In the genomic region with DNA sequence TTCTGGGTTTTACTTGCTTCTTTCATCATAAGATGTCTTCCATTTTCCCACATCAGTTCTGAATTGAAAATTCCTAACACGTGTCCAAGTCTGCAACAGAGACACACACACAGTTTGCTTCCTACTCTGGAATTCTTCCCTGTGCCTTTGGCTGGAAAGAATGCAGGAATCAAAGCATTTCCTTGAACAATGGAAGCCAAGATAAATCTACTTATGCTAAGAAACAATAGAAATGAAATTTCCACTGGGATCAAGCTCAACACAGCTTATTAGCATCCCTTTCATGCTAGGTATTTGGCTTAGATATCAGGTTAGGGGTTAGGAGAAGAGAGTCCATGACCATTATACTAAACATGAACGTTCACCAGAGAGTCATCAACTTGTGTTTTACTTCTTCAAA, we compare ENCODE assay signal across 30 cellular contexts.
"Had no signal": no experiment of that assay in that cellular context is flagged by ENCODE, and none has a peak within 500 bp of the region (broad histone marks: within the 10 kb centered on the region; RNA-seq: fewer than 3 reads in every experiment).

No MANE protein-coding gene starts in this region.

- H3K27me3 ChIP-seq: esophagus squamous epithelium, right lobe of liver had no signal

- H3K27ac ChIP-seq: adrenal gland, epithelial cell of prostate, esophagus squamous epithelium, right lobe of liver, skin epidermis, thoracic aorta had no signal

- ATAC-seq: left cardiac atrium; left ventricle myocardium superior; naive thymus-derived CD8-positive, alpha-beta T cell; right lobe of liver; stimulated activated effector memory CD8-positive, alpha-beta T cell treated with anti-CD3 and anti-CD28 coated beads, Interleukin-12 subunit alpha, Interleukin-12 subunit beta, amount 100 ng/mL, for 72 hours had no signal

- H3K4me1 ChIP-seq: adrenal gland, esophagus squamous epithelium, right lobe of liver had no signal

- H3K4me3 ChIP-seq: adrenal gland, esophagus squamous epithelium, right lobe of liver, skin epidermis, thoracic aorta had no signal

- H3K9me3 ChIP-seq: adrenal gland, esophagus squamous epithelium, right lobe of liver, thoracic aorta had no signal

- H3K36me3 ChIP-seq: adrenal gland, esophagus squamous epithelium, right lobe of liver, thoracic aorta had no signal

- DNase-seq: activated CD4-positive, alpha-beta memory T cell treated with anti-CD3 and anti-CD28 coated beads for 36 hours; activated CD4-positive, alpha-beta T cell treated with anti-CD3 and anti-CD28 coated beads, Interleukin-2, amount 10 ng/mL, durations not matched to agents 24 days and 14 days; activated CD4-positive, CD25-positive, alpha-beta regulatory T cell treated with anti-CD3 and anti-CD28 coated beads, Interleukin-2, amount 50 U/mL, for 72 hours; activated CD8-positive, alpha-beta memory T cell treated with anti-CD3 and anti-CD28 coated beads, Interleukin-2, amount 50 U/mL, for 4 hours; activated effector memory CD4-positive, alpha-beta T cell treated with anti-CD3 and anti-CD28 coated beads, Interleukin-2, amount 50 U/mL, for 16 hours; activated naive CD4-positive, alpha-beta T cell treated with anti-CD3 and anti-CD28 coated beads for 36 hours; activated naive CD8-positive, alpha-beta T cell treated with anti-CD3 and anti-CD28 coated beads for 36 hours; activated T-cell treated with anti-CD3 and anti-CD28 coated beads, Interleukin-2, amount 50 U/mL, for 1 hour; adrenal gland; aorta; caudate nucleus; cortex of kidney; effector CD4-positive, alpha-beta T cell; esophagus squamous epithelium; foreskin fibroblast; head of caudate nucleus; hippocampal formation; left cardiac atrium; left ventricle myocardium superior; naive thymus-derived CD8-positive, alpha-beta T cell; posterior cingulate gyrus; right lobe of liver; stimulated activated CD4-positive, alpha-beta T cell treated with anti-CD3 and anti-CD28 coated beads, Interleukin-12 subunit alpha, Interleukin-12 subunit beta, amount 100 ng/mL, for 4 hours; stimulated activated CD4-positive, alpha-beta T cell treated with anti-CD3 and anti-CD28 coated beads, Interleukin-4, amount 100 ng/mL, for 24 hours; T-helper 2 cell; trophoblast cell had no signal
